10 cellular contexts compared by ENCODE assay signal in the genomic region with DNA sequence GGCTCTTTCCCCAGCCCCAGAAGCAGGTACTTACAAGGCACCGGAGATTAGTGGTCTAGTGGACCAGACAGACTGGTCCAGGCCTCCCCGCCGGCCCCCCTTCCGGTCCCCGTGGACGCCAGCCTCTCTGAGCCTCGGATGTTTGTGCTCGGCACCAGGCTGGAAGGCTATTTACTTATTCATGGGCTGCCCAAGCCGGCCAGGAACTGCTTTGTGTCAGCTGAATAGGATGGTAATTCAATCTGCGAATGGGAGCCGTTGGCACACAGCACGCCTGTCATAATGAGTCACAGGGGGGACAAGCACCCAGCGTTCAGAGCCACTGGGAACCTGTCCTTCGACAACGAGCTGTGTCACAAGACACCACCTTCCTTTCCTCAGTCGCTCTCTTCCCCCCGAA.
DNase-seq lines count a peak whose midpoint lies in the region; ATAC-seq, FAIRE-seq and TF ChIP-seq lines count a peak whose summit lies in the region.
"Had no signal": no experiment of that assay in that cellular context is flagged by ENCODE, and none has a peak within 500 bp of the region (broad histone marks: within the 10 kb centered on the region; RNA-seq: fewer than 3 reads in every experiment).

No MANE protein-coding gene starts in this region.

- no peak overlapping the region for H3K4me3 ChIP-seq in adrenal gland
- no peak overlapping the region for H3K4me3 ChIP-seq in mesodermal cell (ENCODE audit: extremely low read depth, insufficient read depth, low read length, poor library complexity, severe bottlenecking)

- 5 to 18% (median 8%) methylated on average over 8 to 17 of the region's 17 CpGs for WGBS in adrenal gland, 4 donors
- 8 to 13% methylated on average over 15 to 16 of the region's 17 CpGs for WGBS in mesodermal cell (ENCODE audit: insufficient coverage in 2 of 2), 2 experiments

- no peaks in the 10 kb centered on the region for H3K9me3 ChIP-seq in adrenal gland (replicated peaks in 1 of 3)
- H3K9me3 ChIP-seq in mesodermal cell (ENCODE audit: control insufficient read depth, low read length) = no peaks in the 10 kb centered on the region

- intact Hi-C loops in adrenal gland (cut with DNase I) = no loop called here

- no peak for ATAC-seq in HG03139 (IDR thresholded peaks at IDR 0.05; ENCODE audit: unreplicated experiment)

- H3K36me3 ChIP-seq in adrenal gland (replicated peaks in 1 of 2) (no peaks in the 10 kb centered on the region), mesodermal cell (ENCODE audit: control insufficient read depth, insufficient read depth, low read length) (no peaks in the 10 kb centered on the region)

- peak overlapping the region in 1 of 5 donors; percentile 68 for H3K27ac ChIP-seq in adrenal gland
- H3K27ac ChIP-seq in mesodermal cell (ENCODE audit: low read depth, low read length, severe bottlenecking) = peak overlapping the region; percentile 11

- H3K4me1 ChIP-seq in adrenal gland (replicated peaks in 1 of 2) (no peaks in the 10 kb centered on the region), mesodermal cell (ENCODE audit: control insufficient read depth, insufficient read depth, low read length, poor library complexity, severe bottlenecking) (peaks cover 8% of the 10 kb centered on the region)

- peak; percentile 92 for DNase-seq in COLO668 (lab: John Stamatoyannopoulos, UW; ENCODE audit: unreplicated experiment)
- peak; percentile 97 for DNase-seq in NCI-H2029 (lab: John Stamatoyannopoulos, UW)
- peak in 6 of 7 donors; percentile 7 to 94 (median 36) for DNase-seq in adrenal gland
- no peak for DNase-seq in GM12891 (ENCODE audit: insufficient read length, low spot score)
- DNase-seq in stimulated activated CD4-positive, alpha-beta T cell treated with anti-CD3 and anti-CD28 coated beads, Interleukin-4, amount 100 ng/mL, for 1 hour = no peak
- DNase-seq in effector CD4-positive, alpha-beta T cell = no peak
- DNase-seq: activated CD4-positive, alpha-beta T cell treated with anti-CD3 and anti-CD28 coated beads for 48 hours had no signal

- peak; percentile 33 to 38 for TF ChIP-seq POLR2A in adrenal gland (IDR thresholded peaks at IDR 0.05)
- no peak for TF ChIP-seq POLR2A in GM12891 (IDR thresholded peaks at IDR 0.05; ENCODE audit: low read depth, low read length)

- FAIRE-seq in GM12891 (lab: Jason Lieb, UNC) = no peak
- FAIRE-seq: GM12892 had no signal

- no peaks in the 10 kb centered on the region for H3K27me3 ChIP-seq in adrenal gland

- no peak for TF ChIP-seq CTCF in adrenal gland (IDR thresholded peaks at IDR 0.05)

TF ChIP-seq in GM12891, 5 proteins besides CTCF, POLR2A, EP300 and RAD21:
- TF ChIP-seq POLR2AphosphoS5 (IDR thresholded peaks at IDR 0.05; ENCODE audit: low read depth, low read length) = no peak
- no peak for TF ChIP-seq TAF1 (IDR thresholded peaks at IDR 0.05; ENCODE audit: low read depth, low read length)
- TF ChIP-seq PAX5 (IDR thresholded peaks at IDR 0.05; ENCODE audit: insufficient read depth, low read length, severe bottlenecking) = no peak
- no peak for TF ChIP-seq SPI1 (IDR thresholded peaks at IDR 0.05; ENCODE audit: low read depth, low read length)
- TF ChIP-seq POU2F2 (IDR thresholded peaks at IDR 0.05; ENCODE audit: low read depth, low read length) = no peak

Comparison
In these comparisons a context has a peak if more than half of its experiments do, and no peak if none do; other contexts are left out.
1. DNase-seq: peak in COLO668 (single experiment), NCI-H2029 (single experiment) and adrenal gland (6 of 7); none in GM12891 (single experiment), stimulated activated CD4-positive, alpha-beta T cell treated with anti-CD3 and anti-CD28 coated beads, Interleukin-4, amount 100 ng/mL, for 1 hour (single experiment) and effector CD4-positive, alpha-beta T cell (single experiment).